Comparison of ENCODE assay signal across 10 cellular contexts in genomic region chr4:4327652-4328121, GRCh38. TPM values are rescaled to one million over a fixed set of nuclear protein-coding genes. Genes with fewer than 3 reads are reported as not detected.
DNase-seq lines count a peak whose midpoint lies in the region; ATAC-seq and TF ChIP-seq lines count a peak whose summit lies in the region.
"Had no signal": no experiment of that assay in that cellular context is flagged by ENCODE, and none has a peak within 500 bp of the region (broad histone marks: within the 10 kb centered on the region; RNA-seq: fewer than 3 reads in every experiment).

No MANE protein-coding gene starts in this region.

- CTCF ChIA-PET in WTC11 (lab: Charles Lee), result interaction anchor here (0.6 to 1.9 kb wide), 26 partner anchors 9 to 145 kb away, joined by 3 to 14 read pairs (median 4); partner anchors contain the start of genes LYAR, TMEM128 and ZBTB49

- peaks cover 5% of the 10 kb centered on the region for H3K9me3 Mint-ChIP-seq in WTC11
- H3K9me3 Mint-ChIP-seq in activated T-helper 2 cell treated with anti-CD3 and anti-CD28 coated beads, Interferon-gamma antibody, Interleukin-2, Interleukin-4, amounts not matched to agents 10 μg/mL and 5 μg/mL and 100 μg/mL, durations not matched to agents 14 hours and 24 hours and 36 hours, result no peaks in the 10 kb centered on the region
- H3K9me3 Mint-ChIP-seq: natural killer cell treated with Interleukin-12 subunit alpha and Interleukin-12 subunit beta and Interleukin-15 and Interleukin-18, amount 100 ng/mL, for 72 hours had no signal

- no peaks in the 10 kb centered on the region for H3K9me2 ChIP-seq in hepatocyte (replicated peaks; ENCODE audit: insufficient read depth)

- TF ChIP-seq CTCF in WTC11 (IDR thresholded peaks at IDR 0.05), result no peak
- peak; percentile 28 for TF ChIP-seq CTCF in hepatocyte (IDR thresholded peaks at IDR 0.05; ENCODE audit: poor library complexity)
- TF ChIP-seq CTCF in upper lobe of right lung (IDR thresholded peaks at IDR 0.05), result peak; percentile 28

- H3K4me1 Mint-ChIP-seq in WTC11, result peaks cover 12% of the 10 kb centered on the region
- no peaks in the 10 kb centered on the region for H3K4me1 Mint-ChIP-seq in activated T-helper 2 cell treated with anti-CD3 and anti-CD28 coated beads, Interferon-gamma antibody, Interleukin-2, Interleukin-4, amounts not matched to agents 10 μg/mL and 5 μg/mL and 100 μg/mL, durations not matched to agents 14 hours and 24 hours and 36 hours (ENCODE audit: low read depth)

- no peaks in the 10 kb centered on the region for H3K27me3 ChIP-seq in hepatocyte
- no peaks in the 10 kb centered on the region for H3K27me3 ChIP-seq in upper lobe of right lung
- H3K27me3 ChIP-seq: BLaER1 had no signal

- peak; percentile 6 for DNase-seq in activated CD4-positive, alpha-beta T cell treated with anti-CD3 and anti-CD28 coated beads for 48 hours
- DNase-seq in activated CD4-positive, alpha-beta T cell treated with anti-CD3 and anti-CD28 coated beads for 4 hours, result no peak
- DNase-seq in WTC11 (ENCODE audit: low spot score) (peak; percentile 85), hepatocyte (ENCODE audit: low spot score) (peak; percentile 42), upper lobe of right lung (peak; percentile 66), inferior parietal cortex (ENCODE audit: extremely low spot score) (no peak)
- DNase-seq in activated T-helper 2 cell treated with anti-CD3 and anti-CD28 coated beads, Interferon-gamma antibody, Interleukin-2, Interleukin-4, amounts not matched to agents 10 μg/mL and 5 μg/mL and 100 μg/mL, durations not matched to agents 14 hours and 24 hours and 36 hours (ENCODE audit: low spot score), result no peak

- peaks cover 4% of the 10 kb centered on the region; the same call in 1 of the 2 replicates for H3K36me3 Mint-ChIP-seq in WTC11
- H3K36me3 Mint-ChIP-seq in activated T-helper 2 cell treated with anti-CD3 and anti-CD28 coated beads, Interferon-gamma antibody, Interleukin-2, Interleukin-4, amounts not matched to agents 10 μg/mL and 5 μg/mL and 100 μg/mL, durations not matched to agents 14 hours and 24 hours and 36 hours (ENCODE audit: low read depth), result peaks cover 2% of the 10 kb centered on the region
- H3K36me3 Mint-ChIP-seq: natural killer cell treated with Interleukin-12 subunit alpha and Interleukin-12 subunit beta and Interleukin-15 and Interleukin-18, amount 100 ng/mL, for 72 hours had no signal

- peak overlapping the region; percentile 24 for H2AFZ ChIP-seq in hepatocyte

- no peaks in the 10 kb centered on the region; the same call in 1 of the 2 replicates for H3K27me3 Mint-ChIP-seq in WTC11 (ENCODE audit: low read depth)
- H3K27me3 Mint-ChIP-seq in activated T-helper 2 cell treated with anti-CD3 and anti-CD28 coated beads, Interferon-gamma antibody, Interleukin-2, Interleukin-4, amounts not matched to agents 10 μg/mL and 5 μg/mL and 100 μg/mL, durations not matched to agents 14 hours and 24 hours and 36 hours (ENCODE audit: low read depth), result no peaks in the 10 kb centered on the region
- H3K27me3 Mint-ChIP-seq: natural killer cell treated with Interleukin-12 subunit alpha and Interleukin-12 subunit beta and Interleukin-15 and Interleukin-18, amount 100 ng/mL, for 72 hours had no signal

- H3K27ac ChIP-seq in hepatocyte (no peak overlapping the region), upper lobe of right lung (no peak overlapping the region)
- H3K27ac ChIP-seq: BLaER1 had no signal

- 51% methylated on average over 21 of the region's 22 CpGs for WGBS in hepatocyte (ENCODE audit: low lambda C conversion rate, missing lambda C conversion rate)

- peak overlapping the region; percentile 9; the same call in 1 of the 2 replicates for H3K4me3 Mint-ChIP-seq in WTC11
- H3K4me3 Mint-ChIP-seq in activated T-helper 2 cell treated with anti-CD3 and anti-CD28 coated beads, Interferon-gamma antibody, Interleukin-2, Interleukin-4, amounts not matched to agents 10 μg/mL and 5 μg/mL and 100 μg/mL, durations not matched to agents 14 hours and 24 hours and 36 hours (ENCODE audit: low read depth), result no peak overlapping the region
- H3K4me3 Mint-ChIP-seq: natural killer cell treated with Interleukin-12 subunit alpha and Interleukin-12 subunit beta and Interleukin-15 and Interleukin-18, amount 100 ng/mL, for 72 hours had no signal

- intact Hi-C loops in upper lobe of right lung (cut with DNase I), result no loop called here
- intact Hi-C loops in activated T-helper 2 cell treated with anti-CD3 and anti-CD28 coated beads, Interferon-gamma antibody, Interleukin-2, Interleukin-4, amounts not matched to agents 10 μg/mL and 5 μg/mL and 100 μg/mL, durations not matched to agents 14 hours and 24 hours and 36 hours (cut with micrococcal nuclease), result no loop called here

- H3K9me3 ChIP-seq in hepatocyte (ENCODE audit: low read depth) (no peaks in the 10 kb centered on the region), upper lobe of right lung (no peaks in the 10 kb centered on the region)
- H3K9me3 ChIP-seq: BLaER1 had no signal

- H4K20me1 ChIP-seq in hepatocyte (ENCODE audit: insufficient read depth, poor library complexity, severe bottlenecking), result no peaks in the 10 kb centered on the region
- H4K20me1 ChIP-seq: BLaER1 had no signal

- H3K4me2 ChIP-seq in hepatocyte, result no peak overlapping the region
- H3K4me2 ChIP-seq: BLaER1 had no signal

- H3K36me3 ChIP-seq in hepatocyte (replicated peaks; ENCODE audit: insufficient read depth, low read depth) (no peaks in the 10 kb centered on the region), upper lobe of right lung (no peaks in the 10 kb centered on the region)

- POLR2A ChIA-PET in WTC11 (lab: Charles Lee), result no interaction called here

- H3K4me1 ChIP-seq in hepatocyte (ENCODE audit: insufficient read depth), result no peaks in the 10 kb centered on the region
- no peaks in the 10 kb centered on the region for H3K4me1 ChIP-seq in upper lobe of right lung
- H3K4me1 ChIP-seq: BLaER1 had no signal

- H3K4me3 ChIP-seq in hepatocyte (no peak overlapping the region), upper lobe of right lung (no peak overlapping the region)
- H3K4me3 ChIP-seq: BLaER1 had no signal

- peak overlapping the region; percentile 81 for H3K27ac Mint-ChIP-seq in WTC11
- H3K27ac Mint-ChIP-seq in activated T-helper 2 cell treated with anti-CD3 and anti-CD28 coated beads, Interferon-gamma antibody, Interleukin-2, Interleukin-4, amounts not matched to agents 10 μg/mL and 5 μg/mL and 100 μg/mL, durations not matched to agents 14 hours and 24 hours and 36 hours, result no peak overlapping the region
- H3K27ac Mint-ChIP-seq: natural killer cell treated with Interleukin-12 subunit alpha and Interleukin-12 subunit beta and Interleukin-15 and Interleukin-18, amount 100 ng/mL, for 72 hours had no signal

- peak; percentile 98 for ATAC-seq in WTC11
- peak; percentile 64 for ATAC-seq in upper lobe of right lung
- ATAC-seq in GM18909 (IDR thresholded peaks at IDR 0.05; ENCODE audit: poor library complexity, unreplicated experiment), result no peak

- H3K79me2 ChIP-seq in hepatocyte, result no peaks in the 10 kb centered on the region

TF ChIP-seq in WTC11, 78 proteins besides CTCF, POLR2A, EP300 and RAD21:
- peak; percentile 48; the same call in 1 of the 2 replicates for TF ChIP-seq FOXK1 (CRISPR knock-in tag; IDR thresholded peaks at IDR 0.05)
- TF ChIP-seq ESRRA (CRISPR knock-in tag; IDR thresholded peaks at IDR 0.05; ENCODE audit: borderline replicate concordance), result no peak
- TF ChIP-seq USF2 (CRISPR knock-in tag; IDR thresholded peaks at IDR 0.05), result peak; percentile 43; the same call in 1 of the 2 replicates
- TF ChIP-seq, protein P1, sequence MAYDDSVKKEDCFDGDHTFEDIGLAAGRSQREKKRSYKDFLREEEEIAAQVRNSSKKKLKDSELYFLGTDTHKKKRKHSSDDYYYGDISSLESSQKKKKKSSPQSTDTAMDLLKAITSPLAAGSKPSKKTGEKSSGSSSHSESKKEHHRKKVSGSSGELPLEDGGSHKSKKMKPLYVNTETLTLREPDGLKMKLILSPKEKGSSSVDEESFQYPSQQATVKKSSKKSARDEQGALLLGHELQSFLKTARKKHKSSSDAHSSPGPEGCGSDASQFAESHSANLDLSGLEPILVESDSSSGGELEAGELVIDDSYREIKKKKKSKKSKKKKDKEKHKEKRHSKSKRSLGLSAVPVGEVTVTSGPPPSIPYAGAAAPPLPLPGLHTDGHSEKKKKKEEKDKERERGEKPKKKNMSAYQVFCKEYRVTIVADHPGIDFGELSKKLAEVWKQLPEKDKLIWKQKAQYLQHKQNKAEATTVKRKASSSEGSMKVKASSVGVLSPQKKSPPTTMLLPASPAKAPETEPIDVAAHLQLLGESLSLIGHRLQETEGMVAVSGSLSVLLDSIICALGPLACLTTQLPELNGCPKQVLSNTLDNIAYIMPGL (CRISPR knock-in tag; IDR thresholded peaks at IDR 0.05), result 0 out of 2 replicates have a peak, but pooled peaks have one; percentile 27

RNA-seq across cellular contexts. Expression of gene ZBTB49, which starts 37.6 kb away (rescaled TPM):
- total RNA-seq in WTC11 (2021) (4.4 to 7.4 TPM (median 5.6 TPM) in 3 replicates), hepatocyte (2.4 and 3.3 TPM in 2 replicates), upper lobe of right lung (5.6 TPM)
- 2.2 and 3.5 TPM in 2 replicates for polyA plus RNA-seq in hepatocyte
- total RNA-seq in activated T-helper 2 cell treated with anti-CD3 and anti-CD28 coated beads, Interferon-gamma antibody, Interleukin-2, Interleukin-4, amounts not matched to agents 10 μg/mL and 5 μg/mL and 100 μg/mL, durations not matched to agents 14 hours and 24 hours and 36 hours, result 6.7 and 8.3 TPM in 2 replicates

RNA-seq across cellular contexts. Expression of gene LYAR, which starts 37.7 kb away (rescaled TPM):
- total RNA-seq in WTC11 (2021) (32.1 to 36.8 TPM (median 34.1 TPM) in 3 replicates), hepatocyte (12.2 and 12.9 TPM in 2 replicates), upper lobe of right lung (13.3 TPM)
- polyA plus RNA-seq in hepatocyte, result 6.7 and 8.6 TPM in 2 replicates
- total RNA-seq in activated T-helper 2 cell treated with anti-CD3 and anti-CD28 coated beads, Interferon-gamma antibody, Interleukin-2, Interleukin-4, amounts not matched to agents 10 μg/mL and 5 μg/mL and 100 μg/mL, durations not matched to agents 14 hours and 24 hours and 36 hours, result 61.6 and 61.7 TPM in 2 replicates

RNA-seq across cellular contexts. Expression of gene NSG1, which starts 59.2 kb away (rescaled TPM):
- total RNA-seq in WTC11 (2021) (20.3 to 24.2 TPM (median 22.3 TPM) in 3 replicates), hepatocyte (30.2 and 36.9 TPM in 2 replicates), upper lobe of right lung (1.5 TPM)
- polyA plus RNA-seq in hepatocyte, result 70.1 and 77.5 TPM in 2 replicates
- total RNA-seq in activated T-helper 2 cell treated with anti-CD3 and anti-CD28 coated beads, Interferon-gamma antibody, Interleukin-2, Interleukin-4, amounts not matched to agents 10 μg/mL and 5 μg/mL and 100 μg/mL, durations not matched to agents 14 hours and 24 hours and 36 hours, result not detected in 2 replicates

Comparison
In these comparisons a context has a peak if more than half of its experiments do, and no peak if none do; other contexts are left out.
1. DNase-seq: peak in activated CD4-positive, alpha-beta T cell treated with anti-CD3 and anti-CD28 coated beads for 48 hours (single experiment), WTC11 (single experiment), hepatocyte (single experiment) and upper lobe of right lung (single experiment); none in activated CD4-positive, alpha-beta T cell treated with anti-CD3 and anti-CD28 coated beads for 4 hours (0 of 2), activated T-helper 2 cell treated with anti-CD3 and anti-CD28 coated beads, Interferon-gamma antibody, Interleukin-2, Interleukin-4, amounts not matched to agents 10 μg/mL and 5 μg/mL and 100 μg/mL, durations not matched to agents 14 hours and 24 hours and 36 hours (single experiment) and inferior parietal cortex (single experiment).